1 cellular context compared by ENCODE assay signal in genomic region chr16:1769402-1770300, GRCh38.
TF ChIP-seq lines count a peak whose summit lies in the region.

No MANE protein-coding gene starts in this region.

TF ChIP-seq in GM12878, 131 proteins besides CTCF, POLR2A, EP300 and RAD21:
- TF ChIP-seq POU2F2 (IDR thresholded peaks at IDR 0.05; ENCODE audit: borderline replicate concordance, low read depth, low read length), result 0 out of 3 replicates have a peak, but pooled peaks have one; percentile 6
- peak; percentile 21; the same call in 1 of the 2 replicates for TF ChIP-seq POLR2AphosphoS5 (IDR thresholded peaks at IDR 0.05; ENCODE audit: low read length)
- peak; percentile 79 for TF ChIP-seq POLR2AphosphoS2 (IDR thresholded peaks at IDR 0.05; ENCODE audit: low read depth, low read length)
- peak; percentile 23 for TF ChIP-seq BCL3 (IDR thresholded peaks at IDR 0.05; ENCODE audit: borderline replicate concordance, insufficient read depth, low read depth, low read length, poor library complexity, severe bottlenecking)
- no peak for TF ChIP-seq SMAD1 (IDR thresholded peaks at IDR 0.05; ENCODE audit: low read depth, partially characterized antibody)
